In the genomic region with DNA sequence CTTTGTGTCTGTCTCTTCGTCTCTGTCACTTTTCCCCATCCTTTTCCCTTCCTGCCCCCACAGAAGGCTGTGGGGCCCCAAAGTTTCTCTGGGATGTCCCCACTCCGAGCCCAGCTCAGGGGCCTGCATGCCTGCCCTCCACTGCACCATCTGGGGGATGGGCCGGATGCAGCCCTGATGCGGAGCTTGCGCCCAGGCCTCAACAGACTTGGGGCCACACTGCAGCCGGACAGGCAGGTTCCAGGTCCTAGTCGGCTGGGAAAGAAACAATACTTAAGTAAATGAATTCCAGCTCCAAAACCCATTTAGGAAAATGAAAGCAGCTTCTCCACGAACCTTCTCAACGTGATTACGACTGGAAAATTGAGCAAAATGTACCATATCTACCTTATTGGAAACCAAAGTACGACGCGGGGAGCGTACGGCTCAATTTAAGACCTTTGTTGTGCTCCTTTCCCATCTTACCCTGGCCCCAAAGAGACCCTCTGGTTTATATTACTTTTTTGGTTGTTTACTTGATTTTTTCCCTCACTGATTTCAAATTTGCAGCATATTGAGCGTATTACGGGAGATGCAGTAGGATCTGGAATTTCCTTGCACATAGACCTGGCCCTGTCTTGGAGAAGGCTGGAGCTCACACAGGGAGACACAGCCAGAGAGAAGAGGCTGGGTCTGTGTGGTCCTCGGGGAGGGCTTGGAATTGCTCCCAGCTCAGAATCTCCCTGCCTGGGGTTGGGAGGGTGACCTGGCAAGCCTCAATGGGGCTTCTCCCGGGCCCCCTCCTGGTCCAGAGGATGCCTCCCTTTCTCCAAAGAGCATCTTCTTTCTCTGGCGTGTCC, we compare ENCODE assay signal across 20 cellular contexts. TPM values are rescaled to one million over a fixed set of nuclear protein-coding genes. Genes with fewer than 3 reads are reported as not detected.
DNase-seq lines count a peak whose midpoint lies in the region; ATAC-seq, FAIRE-seq and TF ChIP-seq lines count a peak whose summit lies in the region.
"Had no signal": no experiment of that assay in that cellular context is flagged by ENCODE, and none has a peak within 500 bp of the region (broad histone marks: within the 10 kb centered on the region; RNA-seq: fewer than 3 reads in every experiment).

No MANE protein-coding gene starts in this region.

- H2AFZ ChIP-seq in astrocyte (ENCODE audit: low read depth, low read length), result no peak overlapping the region

- no peak overlapping the region for H3K4me3 Mint-ChIP-seq in astrocyte (ENCODE audit: unreplicated experiment)
- peak overlapping the region; percentile 83 for H3K4me3 Mint-ChIP-seq in osteocyte (ENCODE audit: unreplicated experiment)
- H3K4me3 Mint-ChIP-seq: effector memory CD8-positive, alpha-beta T cell had no signal

- H3K4me1 ChIP-seq in astrocyte (ENCODE audit: insufficient read depth, low read length) (peaks cover 12% of the 10 kb centered on the region), aorta (ENCODE audit: control insufficient read depth in 1 of 2, insufficient read depth in 2 of 2, low read length in 2 of 2) (no peaks in the 10 kb centered on the region)

- H3K4me1 Mint-ChIP-seq in astrocyte (ENCODE audit: low read depth, unreplicated experiment) (peaks cover 4% of the 10 kb centered on the region), osteocyte (ENCODE audit: unreplicated experiment) (peaks cover 52% of the 10 kb centered on the region)

- H3K27me3 ChIP-seq in astrocyte (ENCODE audit: insufficient read depth, low read length), result peaks cover 49% of the 10 kb centered on the region
- H3K27me3 ChIP-seq in aorta (ENCODE audit: control insufficient read depth in 1 of 2, insufficient read depth in 2 of 2, low read length in 1 of 2), result no peaks in the 10 kb centered on the region

- peaks cover 15% of the 10 kb centered on the region for H4K20me1 ChIP-seq in astrocyte (ENCODE audit: insufficient read depth, low read length)

- H3K36me3 Mint-ChIP-seq in astrocyte (ENCODE audit: low read depth, unreplicated experiment), result peaks cover 4% of the 10 kb centered on the region
- H3K36me3 Mint-ChIP-seq in osteocyte (ENCODE audit: unreplicated experiment), result peaks cover 23% of the 10 kb centered on the region

- FAIRE-seq in astrocyte (lab: Jason Lieb, UNC), result no peak

- TF ChIP-seq CTCF in astrocyte (IDR thresholded peaks at IDR 0.05; ENCODE audit: insufficient read depth, low read depth, low read length) (no peak), fibroblast of the aortic adventitia (IDR thresholded peaks at IDR 0.05; ENCODE audit: insufficient read depth, low read length) (no peak), osteocyte (IDR thresholded peaks at IDR 0.05) (no peak)

- H3K79me2 ChIP-seq in astrocyte (ENCODE audit: insufficient read depth, low read length), result peaks cover 23% of the 10 kb centered on the region

- intact Hi-C loops in aorta (cut with DNase I), result loop anchor here (2.0 to 5.0 kb wide), 4 partner anchors 255 to 483 kb away; no protein-coding TSS in a partner anchor

- H3K9me3 ChIP-seq in astrocyte (ENCODE audit: insufficient read depth, low read depth, low read length), result no peaks in the 10 kb centered on the region
- H3K9me3 ChIP-seq in aorta (ENCODE audit: control insufficient read depth, low read length), result no peaks in the 10 kb centered on the region
- H3K9me3 ChIP-seq: sigmoid colon, transverse colon had no signal

- H3K9me3 Mint-ChIP-seq in astrocyte (ENCODE audit: unreplicated experiment) (peaks cover 15% of the 10 kb centered on the region), osteocyte (ENCODE audit: unreplicated experiment) (no peaks in the 10 kb centered on the region)
- H3K9me3 Mint-ChIP-seq: effector memory CD8-positive, alpha-beta T cell had no signal

- ATAC-seq in aorta (ENCODE audit: low FRiP score), result no peak
- ATAC-seq: effector memory CD8-positive, alpha-beta T cell had no signal

- H3K27ac ChIP-seq in astrocyte (ENCODE audit: low read depth, low read length), result no peak overlapping the region
- H3K27ac ChIP-seq in aorta (ENCODE audit: low read depth in 1 of 2, low read length in 2 of 2), result peak overlapping the region; percentile 99
- H3K27ac ChIP-seq: SK-N-MC, transverse colon, WERI-Rb-1 had no signal

- H3K27me3 Mint-ChIP-seq in astrocyte (ENCODE audit: low read depth, unreplicated experiment) (peaks cover 61% of the 10 kb centered on the region), osteocyte (ENCODE audit: unreplicated experiment) (no peaks in the 10 kb centered on the region)

- DNase-seq in astrocyte (ENCODE audit: low read depth), result no peak
- peak; percentile 79 for DNase-seq in fibroblast of the aortic adventitia (ENCODE audit: low read depth)
- DNase-seq in osteocyte (ENCODE audit: extremely low spot score, unreplicated experiment), result no peak
- DNase-seq in aorta, result peak in 1 of 2 donors; percentile 58
- no peak for DNase-seq in NCI-H1092 treated with DMSO at 0.1 percent for 48 hours (lab: John Stamatoyannopoulos, UW)
- DNase-seq in DMS 273 (lab: John Stamatoyannopoulos, UW; ENCODE audit: unreplicated experiment), result no peak
- no peak for DNase-seq in hypothalamus (lab: John Stamatoyannopoulos, UW)
- DNase-seq: activated CD4-positive, alpha-beta T cell treated with anti-CD3 and anti-CD28 coated beads, Interleukin-2, amount 50 U/mL, for 48 hours; cerebellar nuclear complex; effector memory CD8-positive, alpha-beta T cell; HCEC 1CT; NCI-H1105; NCI-H510A treated with DMSO at 0.1 percent for 48 hours; occipital lobe; transverse colon; WERI-Rb-1 had no signal

- peak overlapping the region; percentile 8 for H3K4me2 ChIP-seq in astrocyte (ENCODE audit: low read length)

- no peaks in the 10 kb centered on the region for H3K36me3 ChIP-seq in astrocyte (ENCODE audit: insufficient read depth, low read length)
- H3K36me3 ChIP-seq in aorta (ENCODE audit: control insufficient read depth in 1 of 2, insufficient read depth in 2 of 2, low read length in 1 of 2), result peaks cover 4 to 5% of the 10 kb centered on the region in 2 donors
- H3K36me3 ChIP-seq: sigmoid colon, transverse colon, WERI-Rb-1 had no signal

- WGBS in aorta, 2 donors, result 4 to 6% methylated on average over 20 of the region's 20 CpGs

- H3K9ac ChIP-seq in astrocyte (ENCODE audit: low read length), result no peak overlapping the region

- no peak overlapping the region for H3K27ac Mint-ChIP-seq in astrocyte (ENCODE audit: unreplicated experiment)
- peak overlapping the region; percentile 88 for H3K27ac Mint-ChIP-seq in osteocyte (ENCODE audit: unreplicated experiment)
- H3K27ac Mint-ChIP-seq: effector memory CD8-positive, alpha-beta T cell had no signal

- H3K4me3 ChIP-seq in astrocyte (ENCODE audit: insufficient read depth, low read depth, low read length) (no peak overlapping the region), fibroblast of the aortic adventitia (ENCODE audit: low read depth, low read length) (peak overlapping the region; percentile 51), aorta (ENCODE audit: low read length in 2 of 2) (peak overlapping the region; percentile 86 to 100)
- H3K4me3 ChIP-seq: lung, sigmoid colon, SK-N-MC, transverse colon had no signal

RNA-seq across cellular contexts. Expression of a gene that starts 8.0 kb away (rescaled TPM):
- 2.8 and 2.9 TPM in 2 replicates for total RNA-seq in astrocyte
- total RNA-seq in fibroblast of the aortic adventitia (ENCODE audit: low replicate concordance), result 4.4 and 15.7 TPM in 2 replicates
- total RNA-seq in osteocyte, result 106 and 108 TPM in 2 replicates
- 100 to 1,000 TPM in 1 of 2 donors, 10 to 100 TPM in 1; 88.8 to 134 TPM for total RNA-seq in aorta
- 10 to 100 TPM; 18.5 to 52.5 TPM for polyA plus RNA-seq in aorta
- total RNA-seq: T-helper 2 cell treated with Interferon-gamma antibody and Interleukin-4, amounts not matched to agents 100 ng/mL and 5 ng/mL, for 36 hours had no signal
